17 cellular contexts compared by ENCODE assay signal in the genomic region with DNA sequence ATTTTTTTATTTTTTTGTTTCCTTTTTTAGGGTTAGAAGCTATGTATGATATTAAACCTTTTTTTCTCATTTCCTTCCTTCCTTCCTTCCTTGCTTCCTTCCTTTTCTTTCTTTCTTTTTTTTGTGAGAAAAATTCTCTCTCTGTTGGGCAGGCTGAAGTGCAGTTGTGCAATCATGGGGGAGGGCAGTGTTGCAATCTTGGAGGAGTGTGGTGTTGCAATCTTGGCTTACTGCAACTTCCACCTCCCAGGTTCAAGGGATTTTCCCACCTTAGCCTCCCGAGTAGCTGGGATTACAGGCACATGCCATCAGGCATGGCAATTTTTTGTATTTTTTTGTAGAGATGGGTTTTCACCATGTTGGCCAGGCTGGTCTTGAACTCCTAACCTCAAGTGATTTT.
"Had no signal": no experiment of that assay in that cellular context is flagged by ENCODE, and none has a peak within 500 bp of the region (broad histone marks: within the 10 kb centered on the region; RNA-seq: fewer than 3 reads in every experiment).

No MANE protein-coding gene starts in this region.

- H3K4me1 ChIP-seq: body of pancreas, heart right ventricle, suprapubic skin, upper lobe of left lung had no signal

- H3K4me3 Mint-ChIP-seq: nephron progenitor cell had no signal

- H3K27ac Mint-ChIP-seq: nephron progenitor cell had no signal

- ATAC-seq: activated CD4-positive, CD25-positive, alpha-beta regulatory T cell treated with anti-CD3 and anti-CD28 coated beads, Interleukin-2, amount 50 U/mL, for 24 hours; body of pancreas; heart right ventricle; left ventricle myocardium superior; stimulated activated naive CD8-positive, alpha-beta T cell treated with anti-CD3 and anti-CD28 coated beads, Interleukin-15, Interleukin-2, amounts not matched to agents 100 U/mL and 50 U/mL, for 24 hours had no signal

- H3K9me3 Mint-ChIP-seq: nephron progenitor cell had no signal

- H3K4me1 Mint-ChIP-seq: nephron progenitor cell had no signal

- H3K27ac ChIP-seq: body of pancreas, heart right ventricle, suprapubic skin, upper lobe of left lung had no signal

- H3K4me3 ChIP-seq: body of pancreas, heart right ventricle, suprapubic skin, upper lobe of left lung had no signal

- H3K36me3 ChIP-seq: heart right ventricle, suprapubic skin, upper lobe of left lung had no signal

- H3K9me3 ChIP-seq: body of pancreas, heart right ventricle, suprapubic skin, upper lobe of left lung had no signal

- H3K27me3 ChIP-seq: body of pancreas, heart right ventricle, suprapubic skin, upper lobe of left lung had no signal

- DNase-seq: activated CD4-positive, alpha-beta T cell treated with anti-CD3 and anti-CD28 coated beads, Interleukin-2, amount 50 U/mL, for 4 hours; activated naive CD4-positive, alpha-beta T cell treated with anti-CD3 and anti-CD28 coated beads, Interleukin-2, amount 50 U/mL, for 16 hours; activated T-cell treated with anti-CD3 and anti-CD28 coated beads, Interleukin-2, amount 50 U/mL, for 1 hour; amniotic stem cell; body of pancreas; cerebellar nuclear complex; dermis blood vessel endothelial cell; heart right ventricle; islet precursor cell; left ventricle myocardium superior; nephron progenitor cell; stimulated activated CD4-positive, alpha-beta T cell treated with anti-CD3 and anti-CD28 coated beads, Interleukin-4, amount 100 ng/mL, for 1 hour; stimulated activated CD8-positive, alpha-beta memory T cell treated with anti-CD3 and anti-CD28 coated beads, Interleukin-4, amount 100 ng/mL, for 48 hours; stimulated activated naive CD8-positive, alpha-beta T cell treated with anti-CD3 and anti-CD28 coated beads, Interleukin-15, Interleukin-2, amounts not matched to agents 100 U/mL and 50 U/mL, for 24 hours; upper lobe of left lung had no signal
